ENCODE assay signal across 10 cellular contexts in the genomic region with DNA sequence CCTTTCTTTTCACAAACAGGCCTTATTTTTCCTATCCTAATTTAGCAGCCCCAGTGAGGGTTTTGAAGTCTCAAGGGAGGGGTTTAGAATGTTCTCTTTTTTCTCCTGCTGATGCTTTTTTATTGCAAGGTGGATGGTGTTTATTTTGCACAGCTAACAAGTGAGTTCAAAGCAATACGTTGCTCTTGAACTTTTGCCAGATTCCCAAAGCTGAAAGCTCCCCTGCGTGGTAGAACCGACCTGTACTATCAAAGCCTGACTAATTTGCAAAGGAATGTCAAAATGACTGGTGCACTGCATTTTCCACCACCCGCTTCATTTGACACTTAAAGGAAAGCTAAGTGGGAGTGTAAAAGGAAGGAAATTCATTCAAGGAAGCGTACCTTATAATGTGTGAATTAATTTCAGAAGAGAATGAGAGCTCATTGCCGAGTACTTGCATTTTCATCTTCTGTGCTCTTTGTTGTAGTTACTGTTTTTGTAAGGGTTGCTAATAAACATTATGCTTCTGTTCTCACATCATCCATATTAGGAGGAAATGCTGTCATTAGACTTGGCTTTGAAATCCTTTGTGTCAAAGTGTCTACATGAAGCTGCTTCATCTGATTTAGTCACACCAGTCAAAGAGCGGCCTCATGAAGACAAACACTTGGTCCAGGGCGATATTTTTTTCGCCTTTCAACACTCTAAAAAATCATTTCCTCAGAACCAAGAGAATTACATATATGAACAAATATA.
DNase-seq lines count a peak whose midpoint lies in the region; TF ChIP-seq lines count a peak whose summit lies in the region.
"Had no signal": no experiment of that assay in that cellular context is flagged by ENCODE, and none has a peak within 500 bp of the region (broad histone marks: within the 10 kb centered on the region; RNA-seq: fewer than 3 reads in every experiment).

No MANE protein-coding gene starts in this region.

- DNase-seq in NCI-H1417 (lab: John Stamatoyannopoulos, UW) (peak in 2 of 3 experiments; percentile 50 to 69), NCI-H1417 treated with DMSO at 0.1 percent for 48 hours (lab: John Stamatoyannopoulos, UW) (no peak), NB4 (ENCODE audit: low read depth) (peak; percentile 9), fibroblast of pulmonary artery (ENCODE audit: low read depth) (peak; percentile 64), smooth muscle cell (lab: John Stamatoyannopoulos, UW; ENCODE audit: unreplicated experiment) (no peak), HK-2 (ENCODE audit: unreplicated experiment) (no peak), NCI-H1694 treated with DMSO at 0.1 percent for 48 hours (lab: John Stamatoyannopoulos, UW) (no peak), NCI-H524 (lab: John Stamatoyannopoulos, UW) (no peak)
- DNase-seq: stimulated activated CD4-positive, alpha-beta T cell treated with anti-CD3 and anti-CD28 coated beads, Interleukin-2, amount 100 ng/mL, for 48 hours had no signal

- H3K36me3 ChIP-seq in smooth muscle cell (ENCODE audit: low read depth) = no peaks in the 10 kb centered on the region

- H3K79me2 ChIP-seq in smooth muscle cell (ENCODE audit: low read depth) = no peaks in the 10 kb centered on the region

- H3K27me3 ChIP-seq in smooth muscle cell (ENCODE audit: low read depth) = no peaks in the 10 kb centered on the region

- TF ChIP-seq POLR2A in NB4 (IDR thresholded peaks at IDR 0.05; ENCODE audit: extremely low read depth, insufficient read length) = no peak

- no peak for TF ChIP-seq CTCF in NB4 (IDR thresholded peaks at IDR 0.05; ENCODE audit: low read depth, low read length)
- no peak for TF ChIP-seq CTCF in fibroblast of pulmonary artery (IDR thresholded peaks at IDR 0.05; ENCODE audit: low read length, missing control alignments)
- TF ChIP-seq CTCF in smooth muscle cell (IDR thresholded peaks at IDR 0.05; ENCODE audit: borderline replicate concordance, insufficient read depth, poor library complexity, severe bottlenecking) = no peak

- no peaks in the 10 kb centered on the region for H3K9me3 ChIP-seq in smooth muscle cell (replicated peaks; ENCODE audit: low read depth)

- H3K27ac ChIP-seq in smooth muscle cell (ENCODE audit: low read depth) = peak overlapping the region; percentile 57
- H3K27ac ChIP-seq: epithelial cell of prostate had no signal

- no peaks in the 10 kb centered on the region for H3F3A ChIP-seq in smooth muscle cell (ENCODE audit: low read depth)

- no peaks in the 10 kb centered on the region for H4K20me1 ChIP-seq in smooth muscle cell (ENCODE audit: low read depth)

- H3K4me1 ChIP-seq in smooth muscle cell (ENCODE audit: low read depth) = no peaks in the 10 kb centered on the region

- peak overlapping the region; percentile 44 for H2AFZ ChIP-seq in smooth muscle cell (ENCODE audit: low read depth)

- peak overlapping the region; percentile 13 for H3K4me2 ChIP-seq in smooth muscle cell

- H3K9ac ChIP-seq in smooth muscle cell (ENCODE audit: low read depth) = peak overlapping the region; percentile 14

- H3K4me3 ChIP-seq in NB4 (ENCODE audit: low read depth, low read length) (no peak overlapping the region), fibroblast of pulmonary artery (replicated peaks; ENCODE audit: low read depth, low read length) (no peak overlapping the region), smooth muscle cell (no peak overlapping the region)

- WGBS in smooth muscle cell (ENCODE audit: low lambda C conversion rate) = 55% methylated on average over 9 of the region's 9 CpGs

Comparison
In these comparisons a context has a peak if more than half of its experiments do, and no peak if none do; other contexts are left out.
1. DNase-seq: peak in NCI-H1417 (2 of 3), NB4 (single experiment) and fibroblast of pulmonary artery (single experiment); none in NCI-H1417 treated with DMSO at 0.1 percent for 48 hours (single experiment), smooth muscle cell (single experiment), HK-2 (single experiment), NCI-H1694 treated with DMSO at 0.1 percent for 48 hours (single experiment) and NCI-H524 (0 of 2).